ENCODE assay signal across 9 cellular contexts in genomic region chr9:73892371-73892770, GRCh38.
"Had no signal": no experiment of that assay in that cellular context is flagged by ENCODE, and none has a peak within 500 bp of the region (broad histone marks: within the 10 kb centered on the region; RNA-seq: fewer than 3 reads in every experiment).

No MANE protein-coding gene starts in this region.

- H3K4me1 ChIP-seq: HAP-1 had no signal

- H3K27ac ChIP-seq: GM23248 had no signal

- H3K9me3 ChIP-seq: HAP-1 had no signal

- H3K36me3 ChIP-seq: HAP-1 had no signal

- H2AFZ ChIP-seq: GM23248 had no signal

- ATAC-seq: HCT116, K562 had no signal

- H3K4me3 ChIP-seq: GM23248, HAP-1, K562 had no signal

- DNase-seq: GM23248, GOT3, H7, HFFc6, IMR-90, KG1 had no signal
